1 cellular context compared by ENCODE assay signal in the genomic region with DNA sequence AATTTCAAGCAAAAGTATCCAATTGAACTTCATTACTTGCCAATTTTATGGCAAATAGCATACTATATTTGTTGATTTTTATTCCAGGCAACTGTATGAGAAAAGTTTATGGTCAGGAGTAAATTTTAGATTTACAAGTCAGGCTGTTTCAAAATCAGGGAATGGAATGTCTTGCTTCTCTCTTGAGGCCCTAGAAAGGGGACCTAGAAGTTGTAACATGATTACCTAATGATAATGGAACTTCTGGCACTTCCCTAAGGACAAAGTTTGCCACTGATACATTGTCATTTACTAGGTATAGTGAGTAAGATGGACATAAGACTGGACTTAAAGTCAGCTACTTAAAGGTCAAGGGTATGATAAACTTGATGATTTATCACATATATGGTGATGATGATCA.
TF ChIP-seq lines count a peak whose summit lies in the region.

No MANE protein-coding gene starts in this region.

TF ChIP-seq in IMR-90, 13 proteins besides CTCF, POLR2A, EP300 and RAD21 (continued from another document):
- no peak for TF ChIP-seq CHD1 (IDR thresholded peaks at IDR 0.05; ENCODE audit: low read depth, low read length)
- TF ChIP-seq SMC3 (IDR thresholded peaks at IDR 0.05; ENCODE audit: low read depth, low read length), result no peak
- TF ChIP-seq MXI1 (IDR thresholded peaks at IDR 0.05; ENCODE audit: borderline replicate concordance, low read depth, low read length), result no peak
- TF ChIP-seq MAZ (IDR thresholded peaks at IDR 0.05; ENCODE audit: borderline replicate concordance, low read depth, low read length), result no peak
- TF ChIP-seq FOS (IDR thresholded peaks at IDR 0.05; ENCODE audit: low read depth, low read length), result no peak
TF ChIP-seq in IMR-90: peak in this region for 0.
